Comparison of ENCODE assay signal across 8 cellular contexts in the genomic region with DNA sequence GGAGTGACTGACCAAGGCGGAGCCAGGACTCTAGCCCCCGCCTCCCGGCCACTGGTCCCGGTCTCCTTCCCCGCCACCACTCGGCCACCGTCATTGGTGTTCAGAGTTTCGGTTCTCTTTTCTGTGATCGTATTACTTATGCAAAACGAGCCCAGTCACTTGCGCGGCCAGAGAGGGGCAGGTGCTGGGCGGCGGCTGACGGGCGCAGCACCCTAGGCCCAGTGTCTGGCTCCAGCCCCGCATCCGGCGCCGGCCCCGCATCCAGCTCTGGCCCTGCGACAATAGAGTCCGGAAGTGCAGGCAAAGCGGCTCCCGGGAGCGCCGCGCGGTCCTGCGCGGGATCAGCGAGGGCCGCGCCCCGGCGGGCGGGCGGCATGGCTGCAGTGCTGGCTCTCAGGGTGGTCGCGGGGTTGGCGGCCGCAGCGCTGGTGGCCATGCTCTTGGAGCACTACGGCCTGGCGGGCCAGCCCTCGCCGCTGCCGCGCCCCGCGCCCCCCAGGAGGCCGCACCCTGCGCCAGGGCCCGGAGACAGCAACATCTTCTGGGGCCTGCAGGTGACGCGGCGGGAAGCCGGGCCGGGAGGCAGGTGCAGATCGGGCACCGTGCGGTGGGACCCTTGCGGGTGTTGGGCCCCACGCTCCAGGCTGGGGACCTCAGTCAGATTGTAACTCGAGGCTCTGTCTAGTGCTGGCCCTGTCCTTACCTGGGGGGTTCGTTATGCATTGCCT. TPM values are rescaled to one million over a fixed set of nuclear protein-coding genes. Genes with fewer than 3 reads are reported as not detected.
DNase-seq lines count a peak whose midpoint lies in the region; ATAC-seq and TF ChIP-seq lines count a peak whose summit lies in the region.

A gene (plus strand): TSS at position 158 of the 728 bp plus-strand sequence. CDS start 217 bp downstream, at position 375.

- H3K4me2 ChIP-seq in smooth muscle cell = peak within 1 kb of the TSS; percentile 96

- no peaks in the 10 kb centered on the region for H3F3A ChIP-seq in smooth muscle cell (ENCODE audit: low read depth)

- peak within 1 kb of the TSS; percentile 87 for H3K27ac ChIP-seq in 22Rv1
- H3K27ac ChIP-seq in caudate nucleus (ENCODE audit: low read depth, low read length) = peak within 1 kb of the TSS; percentile 73
- H3K27ac ChIP-seq in smooth muscle cell (ENCODE audit: low read depth) = no peak within 1 kb of the TSS

- H3K79me2 ChIP-seq in smooth muscle cell (ENCODE audit: low read depth) = no peaks in the 10 kb centered on the region

- peak within 1 kb of the TSS; percentile 53 for H3K27ac Mint-ChIP-seq in WTC11

- peak; percentile 97 for TF ChIP-seq POLR2A in GM18505 (IDR thresholded peaks at IDR 0.05; ENCODE audit: borderline replicate concordance, extremely low read depth, insufficient read depth, insufficient read length)

- 1% methylated on average over 64 of the region's 66 CpGs for WGBS in smooth muscle cell (ENCODE audit: low lambda C conversion rate)

- H3K9me3 Mint-ChIP-seq in WTC11 = peaks cover 16% of the 10 kb centered on the region

- peaks cover 16% of the 10 kb centered on the region for H3K27me3 ChIP-seq in smooth muscle cell (ENCODE audit: low read depth)

- no peaks in the 10 kb centered on the region for H3K9me3 ChIP-seq in smooth muscle cell (replicated peaks; ENCODE audit: low read depth)

- H3K4me3 Mint-ChIP-seq in WTC11 = peak within 1 kb of the TSS; percentile 87

- TF ChIP-seq CTCF in 22Rv1 (IDR thresholded peaks at IDR 0.05) (no peak), WTC11 (IDR thresholded peaks at IDR 0.05) (no peak), smooth muscle cell (IDR thresholded peaks at IDR 0.05; ENCODE audit: borderline replicate concordance, insufficient read depth, poor library complexity, severe bottlenecking) (no peak)

- no peaks in the 10 kb centered on the region for H3K4me1 ChIP-seq in smooth muscle cell (ENCODE audit: low read depth)

- POLR2A ChIA-PET in WTC11 (lab: Charles Lee) = no interaction called here

- peak within 1 kb of the TSS; percentile 100 for H2AFZ ChIP-seq in smooth muscle cell (ENCODE audit: low read depth)

- H3K36me3 Mint-ChIP-seq in WTC11 = peaks cover 6% of the 10 kb centered on the region; the same call in 1 of the 2 replicates

- H3K36me3 ChIP-seq in smooth muscle cell (ENCODE audit: low read depth) = no peaks in the 10 kb centered on the region

- H4K20me1 ChIP-seq in smooth muscle cell (ENCODE audit: low read depth) = no peaks in the 10 kb centered on the region

- DNase-seq in NCI-H2171 treated with DMSO at 0.1 percent for 48 hours (lab: John Stamatoyannopoulos, UW) (peak; percentile 58), WTC11 (ENCODE audit: low spot score) (peak; percentile 74), caudate nucleus (lab: John Stamatoyannopoulos, UW) (peak in 56 of 61 donors; percentile 1 to 83 (median 52)), inferior parietal cortex (ENCODE audit: extremely low spot score) (peak; percentile 77), smooth muscle cell (lab: John Stamatoyannopoulos, UW; ENCODE audit: unreplicated experiment) (peak; percentile 4)

- peaks cover 58% of the 10 kb centered on the region for H3K27me3 Mint-ChIP-seq in WTC11 (ENCODE audit: low read depth)

- H3K4me3 ChIP-seq in smooth muscle cell = peak within 1 kb of the TSS; percentile 89

- CTCF ChIA-PET in WTC11 (lab: Charles Lee) = interaction anchor here (1.8 kb wide), 1 partner anchor 71 kb away, joined by 7 read pairs; no protein-coding TSS in a partner anchor

- peaks cover 16% of the 10 kb centered on the region for H3K4me1 Mint-ChIP-seq in WTC11

- peak within 1 kb of the TSS; percentile 51 for H3K9ac ChIP-seq in smooth muscle cell (ENCODE audit: low read depth)

- peak; percentile 85 for ATAC-seq in GM18505 (IDR thresholded peaks at IDR 0.05; ENCODE audit: unreplicated experiment)
- ATAC-seq in HG02938 (IDR thresholded peaks at IDR 0.05; ENCODE audit: unreplicated experiment) = peak; percentile 92
- peak; percentile 79 for ATAC-seq in WTC11

TF ChIP-seq in WTC11, 78 proteins besides CTCF, POLR2A, EP300 and RAD21 (continues in another document):
- TF ChIP-seq ESRRA (CRISPR knock-in tag; IDR thresholded peaks at IDR 0.05; ENCODE audit: borderline replicate concordance) = no peak
- TF ChIP-seq, protein P1, sequence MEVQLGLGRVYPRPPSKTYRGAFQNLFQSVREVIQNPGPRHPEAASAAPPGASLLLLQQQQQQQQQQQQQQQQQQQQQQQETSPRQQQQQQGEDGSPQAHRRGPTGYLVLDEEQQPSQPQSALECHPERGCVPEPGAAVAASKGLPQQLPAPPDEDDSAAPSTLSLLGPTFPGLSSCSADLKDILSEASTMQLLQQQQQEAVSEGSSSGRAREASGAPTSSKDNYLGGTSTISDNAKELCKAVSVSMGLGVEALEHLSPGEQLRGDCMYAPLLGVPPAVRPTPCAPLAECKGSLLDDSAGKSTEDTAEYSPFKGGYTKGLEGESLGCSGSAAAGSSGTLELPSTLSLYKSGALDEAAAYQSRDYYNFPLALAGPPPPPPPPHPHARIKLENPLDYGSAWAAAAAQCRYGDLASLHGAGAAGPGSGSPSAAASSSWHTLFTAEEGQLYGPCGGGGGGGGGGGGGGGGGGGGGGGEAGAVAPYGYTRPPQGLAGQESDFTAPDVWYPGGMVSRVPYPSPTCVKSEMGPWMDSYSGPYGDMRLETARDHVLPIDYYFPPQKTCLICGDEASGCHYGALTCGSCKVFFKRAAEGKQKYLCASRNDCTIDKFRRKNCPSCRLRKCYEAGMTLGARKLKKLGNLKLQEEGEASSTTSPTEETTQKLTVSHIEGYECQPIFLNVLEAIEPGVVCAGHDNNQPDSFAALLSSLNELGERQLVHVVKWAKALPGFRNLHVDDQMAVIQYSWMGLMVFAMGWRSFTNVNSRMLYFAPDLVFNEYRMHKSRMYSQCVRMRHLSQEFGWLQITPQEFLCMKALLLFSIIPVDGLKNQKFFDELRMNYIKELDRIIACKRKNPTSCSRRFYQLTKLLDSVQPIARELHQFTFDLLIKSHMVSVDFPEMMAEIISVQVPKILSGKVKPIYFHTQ (CRISPR knock-in tag; IDR thresholded peaks at IDR 0.05) = no peak
- TF ChIP-seq, protein P2, sequence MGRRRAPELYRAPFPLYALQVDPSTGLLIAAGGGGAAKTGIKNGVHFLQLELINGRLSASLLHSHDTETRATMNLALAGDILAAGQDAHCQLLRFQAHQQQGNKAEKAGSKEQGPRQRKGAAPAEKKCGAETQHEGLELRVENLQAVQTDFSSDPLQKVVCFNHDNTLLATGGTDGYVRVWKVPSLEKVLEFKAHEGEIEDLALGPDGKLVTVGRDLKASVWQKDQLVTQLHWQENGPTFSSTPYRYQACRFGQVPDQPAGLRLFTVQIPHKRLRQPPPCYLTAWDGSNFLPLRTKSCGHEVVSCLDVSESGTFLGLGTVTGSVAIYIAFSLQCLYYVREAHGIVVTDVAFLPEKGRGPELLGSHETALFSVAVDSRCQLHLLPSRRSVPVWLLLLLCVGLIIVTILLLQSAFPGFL (CRISPR knock-in tag; IDR thresholded peaks at IDR 0.05; ENCODE audit: borderline replicate concordance) = no peak
- TF ChIP-seq JAZF1 (CRISPR knock-in tag; IDR thresholded peaks at IDR 0.05) = no peak
- TF ChIP-seq, protein P3, sequence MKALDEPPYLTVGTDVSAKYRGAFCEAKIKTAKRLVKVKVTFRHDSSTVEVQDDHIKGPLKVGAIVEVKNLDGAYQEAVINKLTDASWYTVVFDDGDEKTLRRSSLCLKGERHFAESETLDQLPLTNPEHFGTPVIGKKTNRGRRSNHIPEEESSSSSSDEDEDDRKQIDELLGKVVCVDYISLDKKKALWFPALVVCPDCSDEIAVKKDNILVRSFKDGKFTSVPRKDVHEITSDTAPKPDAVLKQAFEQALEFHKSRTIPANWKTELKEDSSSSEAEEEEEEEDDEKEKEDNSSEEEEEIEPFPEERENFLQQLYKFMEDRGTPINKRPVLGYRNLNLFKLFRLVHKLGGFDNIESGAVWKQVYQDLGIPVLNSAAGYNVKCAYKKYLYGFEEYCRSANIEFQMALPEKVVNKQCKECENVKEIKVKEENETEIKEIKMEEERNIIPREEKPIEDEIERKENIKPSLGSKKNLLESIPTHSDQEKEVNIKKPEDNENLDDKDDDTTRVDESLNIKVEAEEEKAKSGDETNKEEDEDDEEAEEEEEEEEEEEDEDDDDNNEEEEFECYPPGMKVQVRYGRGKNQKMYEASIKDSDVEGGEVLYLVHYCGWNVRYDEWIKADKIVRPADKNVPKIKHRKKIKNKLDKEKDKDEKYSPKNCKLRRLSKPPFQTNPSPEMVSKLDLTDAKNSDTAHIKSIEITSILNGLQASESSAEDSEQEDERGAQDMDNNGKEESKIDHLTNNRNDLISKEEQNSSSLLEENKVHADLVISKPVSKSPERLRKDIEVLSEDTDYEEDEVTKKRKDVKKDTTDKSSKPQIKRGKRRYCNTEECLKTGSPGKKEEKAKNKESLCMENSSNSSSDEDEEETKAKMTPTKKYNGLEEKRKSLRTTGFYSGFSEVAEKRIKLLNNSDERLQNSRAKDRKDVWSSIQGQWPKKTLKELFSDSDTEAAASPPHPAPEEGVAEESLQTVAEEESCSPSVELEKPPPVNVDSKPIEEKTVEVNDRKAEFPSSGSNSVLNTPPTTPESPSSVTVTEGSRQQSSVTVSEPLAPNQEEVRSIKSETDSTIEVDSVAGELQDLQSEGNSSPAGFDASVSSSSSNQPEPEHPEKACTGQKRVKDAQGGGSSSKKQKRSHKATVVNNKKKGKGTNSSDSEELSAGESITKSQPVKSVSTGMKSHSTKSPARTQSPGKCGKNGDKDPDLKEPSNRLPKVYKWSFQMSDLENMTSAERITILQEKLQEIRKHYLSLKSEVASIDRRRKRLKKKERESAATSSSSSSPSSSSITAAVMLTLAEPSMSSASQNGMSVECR (CRISPR knock-in tag; IDR thresholded peaks at IDR 0.05; ENCODE audit: borderline replicate concordance) = peak; percentile 53; the same call in 1 of the 2 replicates
- TF ChIP-seq ZNF671 (CRISPR knock-in tag; IDR thresholded peaks at IDR 0.05) = no peak
- TF ChIP-seq TCF7 (CRISPR knock-in tag; IDR thresholded peaks at IDR 0.05; ENCODE audit: low read depth) = no peak
- no peak for TF ChIP-seq TP53 (CRISPR knock-in tag; IDR thresholded peaks at IDR 0.05)
- TF ChIP-seq, protein P4, sequence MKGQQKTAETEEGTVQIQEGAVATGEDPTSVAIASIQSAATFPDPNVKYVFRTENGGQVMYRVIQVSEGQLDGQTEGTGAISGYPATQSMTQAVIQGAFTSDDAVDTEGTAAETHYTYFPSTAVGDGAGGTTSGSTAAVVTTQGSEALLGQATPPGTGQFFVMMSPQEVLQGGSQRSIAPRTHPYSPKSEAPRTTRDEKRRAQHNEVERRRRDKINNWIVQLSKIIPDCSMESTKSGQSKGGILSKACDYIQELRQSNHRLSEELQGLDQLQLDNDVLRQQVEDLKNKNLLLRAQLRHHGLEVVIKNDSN (CRISPR knock-in tag; IDR thresholded peaks at IDR 0.05) = no peak
- TF ChIP-seq TEAD4 (CRISPR knock-in tag; IDR thresholded peaks at IDR 0.05) = no peak

RNA-seq across cellular contexts. Expression of the gene that starts here (rescaled TPM):
- 4.6 to 5.6 TPM (median 5.0 TPM) in 3 replicates for total RNA-seq in WTC11 (2021)
- 9.0 and 12.0 TPM in 2 replicates for total RNA-seq in smooth muscle cell
- polyA plus RNA-seq in smooth muscle cell = 3.1 and 8.8 TPM in 2 replicates

Comparison
In these comparisons a context has a peak if more than half of its experiments do, and no peak if none do; other contexts are left out.
1. DNase-seq: peak in every context shown above with its lines; median percentile 77 in inferior parietal cortex; 74 in WTC11; 58 in NCI-H2171 treated with DMSO at 0.1 percent for 48 hours; 52 in caudate nucleus; 4 in smooth muscle cell.